8 cellular contexts compared by ENCODE assay signal in the genomic region with DNA sequence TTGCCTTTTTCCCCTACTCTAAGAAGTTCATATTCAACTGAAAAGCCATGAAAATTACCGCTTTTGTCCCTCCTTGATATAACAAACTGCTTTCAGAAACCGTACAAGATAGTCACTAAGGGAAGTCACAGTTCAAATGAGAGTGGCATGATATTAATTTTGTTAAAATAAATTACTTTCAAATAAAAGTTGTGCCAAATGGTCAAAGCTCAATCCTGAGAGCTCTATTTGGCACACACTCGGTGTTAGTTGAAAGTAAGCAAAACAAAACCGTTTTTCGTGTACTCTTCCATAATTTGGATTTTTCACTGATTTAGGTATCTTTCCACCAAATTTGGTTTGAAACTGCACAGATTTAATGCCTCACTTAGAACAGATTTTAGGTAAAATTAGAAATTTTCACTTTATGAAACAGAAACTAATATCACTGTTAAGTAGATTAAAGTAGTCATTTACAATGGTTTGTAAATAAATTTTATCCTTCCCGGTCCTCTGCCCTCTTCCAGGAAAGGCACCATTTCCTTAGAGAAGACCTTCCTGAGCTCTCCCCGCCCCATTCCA. TPM values are rescaled to one million over a fixed set of nuclear protein-coding genes. Genes with fewer than 3 reads are reported as not detected.
DNase-seq lines count a peak whose midpoint lies in the region; ATAC-seq, FAIRE-seq and TF ChIP-seq lines count a peak whose summit lies in the region.

No MANE protein-coding gene starts in this region.

- CTCF ChIA-PET in A549 (lab: Yijun Ruan, JAX): interaction anchor here (0.9 kb wide), 1 partner anchor 52 kb away, joined by 3 read pairs; no protein-coding TSS in a partner anchor

- intact Hi-C loops in mucosa of descending colon (cut with DNase I, micrococcal nuclease): no loop called here

- FAIRE-seq in A549 (lab: Jason Lieb, UNC): no peak

- no peak for TF ChIP-seq CTCF in A549 (IDR thresholded peaks at IDR 0.05)
- no peak for TF ChIP-seq CTCF in mucosa of descending colon (IDR thresholded peaks at IDR 0.05)

- peak overlapping the region; percentile 99 for H3K27ac ChIP-seq in A549
- H3K27ac ChIP-seq in caudate nucleus (ENCODE audit: low read depth, low read length): peak overlapping the region; percentile 99

- H3K4me3 ChIP-seq in A549 (peak overlapping the region; percentile 73), mucosa of descending colon (peak overlapping the region; percentile 69)

- no peaks in the 10 kb centered on the region for H3K9me3 ChIP-seq in A549
- no peaks in the 10 kb centered on the region for H3K9me3 ChIP-seq in mucosa of descending colon

- H3K36me3 ChIP-seq in mucosa of descending colon (ENCODE audit: low read depth): no peaks in the 10 kb centered on the region

- 15% methylated on average over 7 of the region's 7 CpGs for WGBS in A549 (ENCODE audit: missing lambda C conversion rate)

- POLR2A ChIA-PET in A549 (lab: Yijun Ruan, JAX): interaction anchor here (1.3 to 1.7 kb wide), 5 partner anchors 16 to 637 kb away, joined by 3 to 8 read pairs (median 8); partner anchors contain the start of genes EXOSC7, KIAA1143, KIF15 and ZDHHC3

- no peak for TF ChIP-seq POLR2A in A549 (IDR thresholded peaks at IDR 0.05; ENCODE audit: low read length)

- peaks cover 9% of the 10 kb centered on the region; the same call in 2 of the 3 replicates for H3K4me1 ChIP-seq in A549
- H3K4me1 ChIP-seq in mucosa of descending colon (ENCODE audit: low read depth): peaks cover 10% of the 10 kb centered on the region

- H3K4me2 ChIP-seq in A549: peak overlapping the region; percentile 94

- no peak for DNase-seq in A549 (ENCODE audit: low read depth in 1 of 2, low spot score in 1 of 2)
- peak; percentile 9 for DNase-seq in HT-29 (ENCODE audit: low spot score)
- no peak for DNase-seq in caudate nucleus (lab: John Stamatoyannopoulos, UW)
- DNase-seq in mucosa of descending colon: peak in 1 of 3 donors; percentile 24
- no peak for DNase-seq in HuH-7.5 (ENCODE audit: low spot score)
- no peak for DNase-seq in hypothalamus (lab: John Stamatoyannopoulos, UW)
- DNase-seq in NCI-H187 (lab: John Stamatoyannopoulos, UW): no peak

- no peak for TF ChIP-seq EP300 in A549 (IDR thresholded peaks at IDR 0.05)

- no peak for TF ChIP-seq RAD21 in A549 (conservative IDR thresholded peaks at IDR 0.05 in 1 of 2, IDR thresholded peaks at IDR 0.05 in 1 of 2)

- ATAC-seq in A549: no peak
- no peak for ATAC-seq in mucosa of descending colon
- ATAC-seq in HG02840 (IDR thresholded peaks at IDR 0.05; ENCODE audit: low FRiP score, unreplicated experiment): no peak

TF ChIP-seq in A549, 52 proteins besides CTCF, POLR2A, EP300 and RAD21:
- no peak for TF ChIP-seq NPAS2 (CRISPR knock-in tag; IDR thresholded peaks at IDR 0.05; ENCODE audit: borderline replicate concordance)
- TF ChIP-seq ZC3H11A (IDR thresholded peaks at IDR 0.05): no peak
- TF ChIP-seq SMC3 (IDR thresholded peaks at IDR 0.05): no peak
- no peak for TF ChIP-seq MAFK (IDR thresholded peaks at IDR 0.05; ENCODE audit: partially characterized antibody)
- TF ChIP-seq NR3C1 (IDR thresholded peaks at IDR 0.05): no peak
- TF ChIP-seq ZFP36 (IDR thresholded peaks at IDR 0.05; ENCODE audit: borderline replicate concordance, partially characterized antibody): no peak
- no peak for TF ChIP-seq RFX5 (IDR thresholded peaks at IDR 0.05)
- TF ChIP-seq CHD2 (IDR thresholded peaks at IDR 0.05; ENCODE audit: low read length, partially characterized antibody): no peak
- TF ChIP-seq CEBPB (IDR thresholded peaks at IDR 0.05): no peak
- TF ChIP-seq ZSCAN20 (CRISPR knock-in tag; IDR thresholded peaks at IDR 0.05): no peak
- no peak for TF ChIP-seq HDAC2 (IDR thresholded peaks at IDR 0.05)
- no peak for TF ChIP-seq MAX (IDR thresholded peaks at IDR 0.05)
- no peak for TF ChIP-seq EHF (CRISPR knock-in tag; IDR thresholded peaks at IDR 0.05)
- no peak for TF ChIP-seq KDM1A (IDR thresholded peaks at IDR 0.05; ENCODE audit: low read depth)

RNA-seq across cellular contexts. Expression of gene TCAIM, which starts 0.7 kb away (rescaled TPM):
- polyA plus RNA-seq in A549 (2011; rRNA removed): 19.2 TPM in 2 replicates
- polyA plus RNA-seq in A549 (2012; cell fraction: cytosol; rRNA removed): 4.4 and 5.1 TPM in 2 replicates
- polyA plus RNA-seq in A549 (2012; cell fraction: nucleus; rRNA removed): 1.2 and 2.1 TPM in 2 replicates
- polyA plus RNA-seq in A549 (2017; fragmentation: RNase III; extraction: RNeasy Plus Mini Kit Qiagen cat#74134 plus additional on column Dnase treatment): 10.2 to 12.1 TPM (median 10.8 TPM) in 3 replicates
- polyA minus RNA-seq in A549 (2011; rRNA and poly(A)+ RNA removed): 6.1 and 7.4 TPM in 2 replicates
- 8.2 and 13.7 TPM in 2 replicates for total RNA-seq in HT-29 (2014; rRNA removed; shearing (Covaris generic))
- 10 to 100 TPM; 22.3 to 27.2 (median 22.7) TPM for total RNA-seq in mucosa of descending colon
